In genomic region chr11:12668166-12668565, GRCh38 we compare ENCODE assay signal across 19 cellular contexts. TPM values are rescaled to one million over a fixed set of nuclear protein-coding genes. Genes with fewer than 3 reads are reported as not detected.
"Had no signal": no experiment of that assay in that cellular context is flagged by ENCODE, and none has a peak within 500 bp of the region (broad histone marks: within the 10 kb centered on the region; RNA-seq: fewer than 3 reads in every experiment).

No MANE protein-coding gene starts in this region.

- H3K27me3 ChIP-seq: hepatocyte, right atrium auricular region, sigmoid colon had no signal

- FAIRE-seq: endothelial cell of umbilical vein, small intestine, urothelium cell line had no signal

- H3K27ac Mint-ChIP-seq: endodermal cell, natural killer cell had no signal

- H3K4me1 ChIP-seq: foreskin keratinocyte had no signal

- H3K36me3 ChIP-seq: right atrium auricular region, sigmoid colon had no signal

- H3K9me3 ChIP-seq: right atrium auricular region, sigmoid colon had no signal

- H3K27ac ChIP-seq: coronary artery, foreskin keratinocyte, hepatocyte, right atrium auricular region, sigmoid colon had no signal

- DNase-seq: effector CD4-positive, alpha-beta T cell; endodermal cell; erythroblast; foreskin keratinocyte; head of caudate nucleus; natural killer cell; posterior cingulate gyrus; sigmoid colon; small intestine; stimulated activated CD4-positive, alpha-beta T cell treated with anti-CD3 and anti-CD28 coated beads, Interleukin-12 subunit alpha, Interleukin-12 subunit beta, amount 100 ng/mL, for 4 hours; stimulated activated naive CD4-positive, alpha-beta T cell treated with Interleukin-2 at 50 U/mL for 16 hours had no signal

- H3K4me3 Mint-ChIP-seq: endodermal cell, natural killer cell, neural crest cell, type B pancreatic cell had no signal

- H3K36me3 Mint-ChIP-seq: type B pancreatic cell had no signal

- H3K4me3 ChIP-seq: coronary artery, hepatocyte, right atrium auricular region, sigmoid colon had no signal

- H3K4me1 Mint-ChIP-seq: endodermal cell, natural killer cell, neural crest cell had no signal

RNA-seq across cellular contexts. Expression of gene TEAD1, which starts 6.1 kb away (rescaled TPM):
- total RNA-seq: mononuclear cell, natural killer cell had no signal
